ENCODE assay signal across 22 cellular contexts in the genomic region with DNA sequence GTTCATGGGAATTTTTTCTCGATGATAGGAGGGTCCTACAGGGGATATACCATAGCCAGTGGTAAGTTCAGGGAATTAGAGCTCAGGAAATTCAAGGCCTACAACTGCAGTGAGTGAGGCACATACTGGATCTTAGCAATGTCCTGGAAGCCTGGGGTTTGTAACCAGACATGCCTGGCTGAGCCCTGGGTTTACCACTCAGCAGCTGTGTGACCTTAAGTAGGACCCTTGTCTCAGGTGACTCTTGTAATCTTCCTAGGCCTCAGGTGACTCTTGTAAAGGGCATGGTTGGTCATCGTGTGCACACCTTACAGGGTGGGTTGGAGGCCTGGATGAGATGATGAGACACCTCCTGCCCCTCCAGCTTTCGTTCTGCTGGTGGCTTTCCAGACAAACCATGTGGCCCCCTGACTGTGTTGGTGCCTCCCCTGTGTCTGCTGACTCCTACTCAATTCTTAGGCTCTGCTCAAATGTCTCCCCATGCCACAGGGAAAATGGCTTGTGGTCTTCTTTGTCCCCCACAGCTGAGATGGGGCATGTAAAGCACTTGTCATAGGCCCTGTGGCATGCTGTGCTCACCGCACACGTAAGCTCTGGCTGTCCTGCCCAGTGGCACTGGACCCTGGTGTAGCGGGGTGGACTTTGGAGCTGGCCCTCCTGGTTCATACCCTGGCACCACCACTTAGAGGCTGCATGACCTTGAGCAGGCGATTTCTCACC.
"Had no signal": no experiment of that assay in that cellular context is flagged by ENCODE, and none has a peak within 500 bp of the region (broad histone marks: within the 10 kb centered on the region; RNA-seq: fewer than 3 reads in every experiment).

No MANE protein-coding gene starts in this region.

- H3K27ac Mint-ChIP-seq: activated CD4-positive, alpha-beta memory T cell treated with anti-CD3 and anti-CD28 coated beads for 36 hours; activated CD4-positive, alpha-beta T cell treated with anti-CD3 and anti-CD28 coated beads for 36 hours; activated naive CD8-positive, alpha-beta T cell treated with anti-CD3 and anti-CD28 coated beads for 36 hours; activated T-helper 17 cell treated with anti-CD3 and anti-CD28 coated beads, Interleukin-2, amount 50 U/mL, for 72 hours; dendritic cell treated with granulocyte-macrophage colony-stimulating factor and Interleukin-4, amounts not matched to agents 40 ng/mL and 50 ng/mL, for 4 days; stimulated activated naive B cell treated with anti-CD40 and anti-IgM and Interleukin-4, amounts not matched to agents 10 μg/mL and 1 μg/mL and 100 μg/mL, for 72 hours had no signal

- H3K27me3 Mint-ChIP-seq: activated CD4-positive, alpha-beta memory T cell treated with anti-CD3 and anti-CD28 coated beads for 36 hours; stimulated activated naive B cell treated with anti-CD40 and anti-IgM and Interleukin-4, amounts not matched to agents 10 μg/mL and 1 μg/mL and 100 μg/mL, for 72 hours had no signal

- H3K4me3 ChIP-seq: body of pancreas, lung, right lobe of liver, SK-N-MC, spleen, thyroid gland, uterus had no signal

- H3K4me3 Mint-ChIP-seq: activated CD4-positive, alpha-beta memory T cell treated with anti-CD3 and anti-CD28 coated beads for 36 hours; activated CD4-positive, alpha-beta T cell treated with anti-CD3 and anti-CD28 coated beads for 36 hours; activated naive CD8-positive, alpha-beta T cell treated with anti-CD3 and anti-CD28 coated beads for 36 hours; activated T-helper 17 cell treated with anti-CD3 and anti-CD28 coated beads, Interleukin-2, amount 50 U/mL, for 72 hours; dendritic cell treated with granulocyte-macrophage colony-stimulating factor and Interleukin-4, amounts not matched to agents 40 ng/mL and 50 ng/mL, for 4 days; nephron progenitor cell; stimulated activated naive B cell treated with anti-CD40 and anti-IgM and Interleukin-4, amounts not matched to agents 10 μg/mL and 1 μg/mL and 100 μg/mL, for 72 hours had no signal

- DNase-seq: activated CD4-positive, alpha-beta memory T cell treated with anti-CD3 and anti-CD28 coated beads for 36 hours; activated CD4-positive, alpha-beta T cell treated with anti-CD3 and anti-CD28 coated beads for 36 hours; activated naive CD4-positive, alpha-beta T cell; activated naive CD8-positive, alpha-beta T cell treated with anti-CD3 and anti-CD28 coated beads for 36 hours; activated T-cell treated with anti-CD3 and anti-CD28 coated beads, Interleukin-2, amount 50 U/mL, for 1 hour; amniotic stem cell; body of pancreas; cerebellar nuclear complex; effector CD8-positive, alpha-beta T cell; left cardiac atrium; nephron progenitor cell; nucleus accumbens; right lobe of liver; spleen; stimulated activated naive B cell treated with anti-CD40 and anti-IgM and Interleukin-4, amounts not matched to agents 10 μg/mL and 1 μg/mL and 100 μg/mL, for 72 hours; uterus had no signal

- ATAC-seq: activated CD4-positive, alpha-beta T cell treated with anti-CD3 and anti-CD28 coated beads for 36 hours; activated T-helper 17 cell treated with anti-CD3 and anti-CD28 coated beads, Interleukin-2, amount 50 U/mL, for 72 hours; body of pancreas; esophagus mucosa; stimulated activated naive B cell treated with anti-CD40 and anti-IgM and Interleukin-4, amounts not matched to agents 10 μg/mL and 1 μg/mL and 100 μg/mL, for 72 hours had no signal

- H3K27ac ChIP-seq: body of pancreas, right lobe of liver, SK-N-MC, spleen, thyroid gland, uterus had no signal

- H3K9me3 ChIP-seq: body of pancreas, right lobe of liver, thyroid gland, uterus had no signal

- H3K4me1 Mint-ChIP-seq: activated CD4-positive, alpha-beta T cell treated with anti-CD3 and anti-CD28 coated beads for 36 hours; activated naive CD8-positive, alpha-beta T cell treated with anti-CD3 and anti-CD28 coated beads for 36 hours; activated T-helper 17 cell treated with anti-CD3 and anti-CD28 coated beads, Interleukin-2, amount 50 U/mL, for 72 hours had no signal

- H3K27me3 ChIP-seq: body of pancreas, right lobe of liver, thyroid gland, uterus had no signal

- H3K36me3 Mint-ChIP-seq: activated CD4-positive, alpha-beta memory T cell treated with anti-CD3 and anti-CD28 coated beads for 36 hours; activated naive CD8-positive, alpha-beta T cell treated with anti-CD3 and anti-CD28 coated beads for 36 hours; stimulated activated naive B cell treated with anti-CD40 and anti-IgM and Interleukin-4, amounts not matched to agents 10 μg/mL and 1 μg/mL and 100 μg/mL, for 72 hours had no signal

- H3K36me3 ChIP-seq: right lobe of liver, spleen, thyroid gland, uterus had no signal

- H3K4me1 ChIP-seq: body of pancreas, right lobe of liver, spleen, thyroid gland, uterus had no signal
